In the genomic region with DNA sequence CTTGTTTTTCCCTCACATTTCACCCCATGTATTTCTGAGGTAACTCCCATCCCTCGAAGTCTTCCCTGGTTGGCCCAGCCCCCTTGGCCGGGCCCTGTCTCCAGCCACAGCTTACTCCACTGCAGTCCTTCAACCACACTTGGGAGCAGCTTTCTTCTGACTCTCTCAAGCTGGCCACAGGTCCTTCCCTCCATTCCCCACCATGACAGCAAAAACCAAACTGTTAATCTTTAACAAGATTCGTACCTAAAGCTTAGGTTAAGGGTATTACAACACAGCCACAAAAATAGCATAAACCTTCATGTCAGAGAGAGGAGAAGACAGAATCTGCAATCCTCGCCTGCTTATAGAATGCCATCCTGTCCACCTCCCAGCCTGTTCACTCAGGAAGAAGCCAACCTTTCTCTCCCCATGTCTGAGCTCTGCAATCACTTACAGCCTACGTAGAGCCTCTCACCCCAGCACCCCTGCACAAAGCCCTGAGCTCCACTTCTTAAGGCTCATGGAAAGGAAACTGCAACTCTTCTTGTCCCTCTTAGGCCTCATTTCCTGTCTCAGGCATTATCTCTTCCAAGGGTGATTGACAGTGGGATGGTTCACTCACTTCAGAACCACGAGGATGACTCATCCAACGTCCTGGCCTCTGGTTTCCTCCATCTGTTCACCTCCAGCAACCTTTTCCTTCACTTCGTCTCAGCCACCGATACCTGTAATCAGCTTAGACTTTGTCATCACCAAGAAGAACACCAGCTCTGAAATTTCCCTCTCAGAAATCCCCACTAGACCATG, we compare ENCODE assay signal across 8 cellular contexts.
DNase-seq lines count a peak whose midpoint lies in the region; ATAC-seq, FAIRE-seq and TF ChIP-seq lines count a peak whose summit lies in the region.

No MANE protein-coding gene starts in this region.

- H3K27me3 ChIP-seq in BE2C = no peaks in the 10 kb centered on the region
- H3K27me3 ChIP-seq in tibial artery = no peaks in the 10 kb centered on the region

- peaks cover 11% of the 10 kb centered on the region for H3K36me3 Mint-ChIP-seq in activated naive CD8-positive, alpha-beta T cell treated with anti-CD3 and anti-CD28 coated beads, Interleukin-2, amount 50 U/mL, for 24 hours (ENCODE audit: low read depth)

- H3K36me3 ChIP-seq in BE2C = no peaks in the 10 kb centered on the region
- no peaks in the 10 kb centered on the region for H3K36me3 ChIP-seq in tibial artery

- H3K4me3 Mint-ChIP-seq in activated naive CD8-positive, alpha-beta T cell treated with anti-CD3 and anti-CD28 coated beads, Interleukin-2, amount 50 U/mL, for 24 hours = peak overlapping the region; percentile 82

- DNase-seq in BE2C (peak; percentile 36), GM19240 (ENCODE audit: insufficient read length, low spot score) (peak; percentile 59), RCC 7860 (ENCODE audit: low spot score) (peak; percentile 91), omental fat pad (ENCODE audit: low spot score) (no peak), tibial artery (no peak)
- DNase-seq in activated naive CD8-positive, alpha-beta T cell treated with anti-CD3 and anti-CD28 coated beads, Interleukin-2, amount 50 U/mL, for 24 hours = peak; percentile 66
- DNase-seq in stimulated activated CD4-positive, alpha-beta T cell treated with anti-CD3 and anti-CD28 coated beads, Interleukin-1b, Interleukin-23, amount 100 ng/mL, for 24 hours (ENCODE audit: low read depth in 4 of 4, low spot score in 1 of 4) = peak; percentile 36 to 68 (median 44)

- no peak overlapping the region for H3K27ac ChIP-seq in tibial artery

- ATAC-seq in HG03175 (IDR thresholded peaks at IDR 0.05; ENCODE audit: unreplicated experiment) (peak; percentile 89), omental fat pad (ENCODE audit: low FRiP score) (no peak)
- ATAC-seq in activated naive CD8-positive, alpha-beta T cell treated with anti-CD3 and anti-CD28 coated beads, Interleukin-2, amount 50 U/mL, for 24 hours = peak; percentile 92

- H3K9me3 Mint-ChIP-seq in activated naive CD8-positive, alpha-beta T cell treated with anti-CD3 and anti-CD28 coated beads, Interleukin-2, amount 50 U/mL, for 24 hours = peaks cover 17% of the 10 kb centered on the region

- H3K4me1 ChIP-seq in BE2C (peaks cover 27% of the 10 kb centered on the region), tibial artery (no peaks in the 10 kb centered on the region)

- H3K4me3 ChIP-seq in BE2C (ENCODE audit: low read depth, low read length) (no peak overlapping the region), tibial artery (no peak overlapping the region)

- peak overlapping the region; percentile 97 for H3K27ac Mint-ChIP-seq in activated naive CD8-positive, alpha-beta T cell treated with anti-CD3 and anti-CD28 coated beads, Interleukin-2, amount 50 U/mL, for 24 hours

- H3K4me1 Mint-ChIP-seq in activated naive CD8-positive, alpha-beta T cell treated with anti-CD3 and anti-CD28 coated beads, Interleukin-2, amount 50 U/mL, for 24 hours = peaks cover 69% of the 10 kb centered on the region

- FAIRE-seq in RCC 7860 (lab: Jason Lieb, UNC) = peak; percentile 93

- H3K27me3 Mint-ChIP-seq in activated naive CD8-positive, alpha-beta T cell treated with anti-CD3 and anti-CD28 coated beads, Interleukin-2, amount 50 U/mL, for 24 hours = no peaks in the 10 kb centered on the region

- H3K9me3 ChIP-seq in BE2C (no peaks in the 10 kb centered on the region), tibial artery (no peaks in the 10 kb centered on the region)

- TF ChIP-seq CTCF in BE2C (IDR thresholded peaks at IDR 0.05; ENCODE audit: low read depth, low read length) = no peak
- no peak for TF ChIP-seq CTCF in omental fat pad (IDR thresholded peaks at IDR 0.05)
- no peak for TF ChIP-seq CTCF in tibial artery (IDR thresholded peaks at IDR 0.05)

- intact Hi-C loops in tibial artery (cut with DNase I; ENCODE audit: low total_unique reads) = no loop called here

Comparison
In these comparisons a context has a peak if more than half of its experiments do, and no peak if none do; other contexts are left out.
1. DNase-seq: peak in BE2C (single experiment), GM19240 (single experiment), RCC 7860 (single experiment), activated naive CD8-positive, alpha-beta T cell treated with anti-CD3 and anti-CD28 coated beads, Interleukin-2, amount 50 U/mL, for 24 hours (single experiment) and stimulated activated CD4-positive, alpha-beta T cell treated with anti-CD3 and anti-CD28 coated beads, Interleukin-1b, Interleukin-23, amount 100 ng/mL, for 24 hours (4 of 4); none in omental fat pad (single experiment) and tibial artery (0 of 2).